8 cellular contexts compared by ENCODE assay signal in the genomic region with DNA sequence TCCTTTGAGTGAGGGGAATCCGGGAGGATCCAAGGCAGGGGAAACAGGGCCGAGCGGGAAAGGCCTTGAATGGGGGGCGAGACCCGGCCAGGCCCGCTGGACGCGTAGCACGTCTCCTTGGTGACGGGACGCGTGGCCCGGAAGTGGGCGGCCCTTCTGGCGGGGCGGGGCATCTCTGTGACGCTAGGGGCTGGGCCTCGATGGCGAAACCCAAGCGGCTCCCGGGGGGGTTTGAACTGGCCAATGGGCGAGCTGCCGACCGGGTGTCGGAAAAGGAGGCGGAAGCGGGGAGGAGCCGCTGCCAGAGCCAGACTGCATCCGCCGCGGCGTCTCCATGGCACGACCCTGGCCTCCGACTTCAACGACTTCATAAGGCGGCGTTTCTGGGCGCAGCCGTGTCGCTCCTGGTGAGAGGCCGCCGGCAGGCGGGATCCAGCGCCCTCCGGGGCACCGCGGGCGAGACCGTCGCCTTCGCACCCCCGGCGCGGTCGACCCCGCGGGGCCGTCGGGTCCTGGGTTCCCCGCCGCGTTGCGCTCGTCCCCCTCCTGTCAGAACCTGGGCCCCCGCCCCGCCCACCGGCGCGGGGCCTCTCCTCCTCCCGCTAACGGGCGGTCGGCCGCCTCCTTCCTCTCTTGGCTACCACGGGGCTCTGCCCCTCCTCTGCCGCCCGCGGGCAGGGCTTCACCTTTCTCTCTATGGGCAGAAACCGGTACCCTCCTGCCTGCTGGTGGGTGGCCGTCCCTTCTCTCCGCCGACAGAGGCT. TPM values are rescaled to one million over a fixed set of nuclear protein-coding genes. Genes with fewer than 3 reads are reported as not detected.
DNase-seq lines count a peak whose midpoint lies in the region; ATAC-seq, FAIRE-seq and TF ChIP-seq lines count a peak whose summit lies in the region.

Gene ODF2 (plus strand): TSS at position 158 of the 764 bp plus-strand sequence. CDS start 86 bp downstream, at position 244.

- WGBS in smooth muscle cell (ENCODE audit: low lambda C conversion rate), result under 1% methylated on average over 64 of the region's 82 CpGs

- H3K79me2 ChIP-seq in smooth muscle cell (ENCODE audit: low read depth), result peaks cover 21% of the 10 kb centered on the region

- no peak for FAIRE-seq in bronchial epithelial cell (lab: Jason Lieb, UNC)

- H3K4me1 ChIP-seq in smooth muscle cell (ENCODE audit: low read depth), result peaks cover 7% of the 10 kb centered on the region

- peaks cover 14% of the 10 kb centered on the region for H4K20me1 ChIP-seq in smooth muscle cell (ENCODE audit: low read depth)

- H2AFZ ChIP-seq in smooth muscle cell (ENCODE audit: low read depth), result peak within 1 kb of the TSS; percentile 50

- no peaks in the 10 kb centered on the region for H3K27me3 ChIP-seq in bronchial epithelial cell (ENCODE audit: control insufficient read depth, insufficient read depth, low read length)
- H3K27me3 ChIP-seq in smooth muscle cell (ENCODE audit: low read depth), result no peaks in the 10 kb centered on the region

- H3K36me3 ChIP-seq in bronchial epithelial cell (ENCODE audit: control insufficient read depth, insufficient read depth, low read length) (peaks cover 7% of the 10 kb centered on the region), smooth muscle cell (ENCODE audit: low read depth) (no peaks in the 10 kb centered on the region)

- TF ChIP-seq POLR2A in GM18951 (IDR thresholded peaks at IDR 0.05; ENCODE audit: extremely low read depth, insufficient read depth, insufficient read length), result peak; percentile 88

- peak within 1 kb of the TSS; percentile 100 for H3K4me2 ChIP-seq in smooth muscle cell

- no peaks in the 10 kb centered on the region for H3K9me3 ChIP-seq in smooth muscle cell (replicated peaks; ENCODE audit: low read depth)

- peak within 1 kb of the TSS; percentile 83 for H3K9ac ChIP-seq in smooth muscle cell (ENCODE audit: low read depth)

- in situ Hi-C loops in GM18951 (cut with MboI; ENCODE audit: low sequenced_read_pairs, unreplicated experiment), result no loop called here

- peak within 1 kb of the TSS; percentile 86 for H3K4me3 ChIP-seq in WI38 (ENCODE audit: low read depth, low read length)
- H3K4me3 ChIP-seq in bronchial epithelial cell (ENCODE audit: low read depth, low read length), result peak within 1 kb of the TSS; percentile 83
- H3K4me3 ChIP-seq in smooth muscle cell, result peak within 1 kb of the TSS; percentile 88

- no peaks in the 10 kb centered on the region for H3F3A ChIP-seq in smooth muscle cell (ENCODE audit: low read depth)

- peak; percentile 89 for ATAC-seq in HG03175 (IDR thresholded peaks at IDR 0.05; ENCODE audit: unreplicated experiment)

- peak; percentile 99 for DNase-seq in AG08396 (ENCODE audit: low spot score)
- DNase-seq in NCI-H226, result peak; percentile 90
- peak; percentile 84 for DNase-seq in bronchial epithelial cell (ENCODE audit: low read depth)
- DNase-seq in iPS-NIHi11 (ENCODE audit: low spot score), result peak; percentile 100
- DNase-seq in smooth muscle cell (lab: John Stamatoyannopoulos, UW; ENCODE audit: unreplicated experiment), result peak; percentile 94

- TF ChIP-seq CTCF in WI38 (IDR thresholded peaks at IDR 0.05; ENCODE audit: low read depth, low read length), result no peak
- no peak for TF ChIP-seq CTCF in bronchial epithelial cell (IDR thresholded peaks at IDR 0.05; ENCODE audit: insufficient read depth, low read length, severe bottlenecking)
- TF ChIP-seq CTCF in smooth muscle cell (IDR thresholded peaks at IDR 0.05; ENCODE audit: borderline replicate concordance, insufficient read depth, poor library complexity, severe bottlenecking), result no peak

- H3K27ac ChIP-seq in smooth muscle cell (ENCODE audit: low read depth), result peak within 1 kb of the TSS; percentile 83

RNA-seq across cellular contexts. Expression of gene ODF2, which starts in this region (rescaled TPM):
- total RNA-seq in bronchial epithelial cell (17.6 and 27.1 TPM in 2 replicates), smooth muscle cell (17.7 and 27.9 TPM in 2 replicates)
- polyA plus RNA-seq in smooth muscle cell, result 31.6 and 33.2 TPM in 2 replicates

Comparison
In these comparisons a context has a peak if more than half of its experiments do, and no peak if none do; other contexts are left out.
1. Peak in every context shown above with its lines: DNase-seq, ATAC-seq, H3K4me3 ChIP-seq and H3K27ac ChIP-seq.